14 cellular contexts compared by ENCODE assay signal in genomic region chr11:111846640-111847039, GRCh38. TPM values are rescaled to one million over a fixed set of nuclear protein-coding genes. Genes with fewer than 3 reads are reported as not detected.
DNase-seq lines count a peak whose midpoint lies in the region; ATAC-seq and TF ChIP-seq lines count a peak whose summit lies in the region.
"Had no signal": no experiment of that assay in that cellular context is flagged by ENCODE, and none has a peak within 500 bp of the region (broad histone marks: within the 10 kb centered on the region; RNA-seq: fewer than 3 reads in every experiment).

No MANE protein-coding gene starts in this region.

- H3K27me3 ChIP-seq in cardiac muscle cell (no peaks in the 10 kb centered on the region), uterus (no peaks in the 10 kb centered on the region)
- H3K27me3 ChIP-seq: suprapubic skin had no signal

- H3K4me1 ChIP-seq in cardiac muscle cell (ENCODE audit: low read depth) (peaks cover 10% of the 10 kb centered on the region), uterus (no peaks in the 10 kb centered on the region)
- H3K4me1 ChIP-seq: suprapubic skin had no signal

- ATAC-seq in Right ventricle myocardium superior (ENCODE audit: poor library complexity): no peak
- ATAC-seq in HG02798 (IDR thresholded peaks at IDR 0.05; ENCODE audit: poor library complexity, unreplicated experiment): no peak
- ATAC-seq: HCT116; natural killer cell treated with Interleukin-12 subunit alpha and Interleukin-12 subunit beta and Interleukin-15 and Interleukin-18, amount 100 ng/mL, for 72 hours had no signal

- H3K36me3 ChIP-seq in cardiac muscle cell (peaks cover 12% of the 10 kb centered on the region), uterus (no peaks in the 10 kb centered on the region)

- intact Hi-C loops in Right ventricle myocardium superior (cut with DNase I): no loop called here
- intact Hi-C loops in uterus (cut with DNase I; ENCODE audit: low total_unique reads): no loop called here
- intact Hi-C loops in posterior vena cava (cut with DNase I): loop anchor here (10.0 kb wide), 3 partner anchors 72 to 282 kb away; no protein-coding TSS in a partner anchor

- TF ChIP-seq CTCF in cardiac muscle cell (IDR thresholded peaks at IDR 0.05; ENCODE audit: low read depth, low read length) (no peak), uterus (IDR thresholded peaks at IDR 0.05) (no peak)

- H3K27ac ChIP-seq in cardiac muscle cell (peak overlapping the region; percentile 55), uterus (peak overlapping the region; percentile 64 to 69)
- H3K27ac ChIP-seq: RWPE1, suprapubic skin had no signal

- peak in 1 of 2 donors; percentile 75 for DNase-seq in cardiac muscle cell (ENCODE audit: low read depth in 1 of 2, low spot score in 1 of 2)
- DNase-seq in Right ventricle myocardium superior: no peak
- DNase-seq in amniotic epithelial cell (ENCODE audit: low read depth): peak; percentile 94
- DNase-seq in iPS-NIHi7 (ENCODE audit: extremely low spot score): peak; percentile 22
- peak; percentile 21 to 49 for DNase-seq in uterus
- DNase-seq in posterior vena cava (ENCODE audit: low spot score): no peak
- DNase-seq in NCI-H69 (lab: John Stamatoyannopoulos, UW): no peak
- DNase-seq: activated B cell treated with CpG ODN at 0.5 μM for 24 hours, GF-D8 had no signal

- H3K9me3 ChIP-seq in cardiac muscle cell (ENCODE audit: low read depth): no peaks in the 10 kb centered on the region
- no peaks in the 10 kb centered on the region for H3K9me3 ChIP-seq in uterus
- H3K9me3 ChIP-seq: suprapubic skin had no signal

- H3K4me3 ChIP-seq in cardiac muscle cell (no peak overlapping the region), uterus (no peak overlapping the region)
- H3K4me3 ChIP-seq: suprapubic skin had no signal

- TF ChIP-seq POLR2A in uterus (IDR thresholded peaks at IDR 0.05): no peak

RNA-seq across cellular contexts. Expression of gene ALG9, which starts 24.7 kb away (rescaled TPM):
- total RNA-seq in cardiac muscle cell (35.3 and 49.9 TPM in 2 replicates), Right ventricle myocardium superior (12.4 TPM), uterus (10 to 100 TPM; 23.6 to 60.2 (median 49.4) TPM), posterior vena cava (10 to 100 TPM; 21.8 to 23.8 TPM)
- 32.8 and 46.1 TPM in 2 replicates for polyA plus RNA-seq in cardiac muscle cell

RNA-seq across cellular contexts. Expression of gene FDXACB1, which starts 32.3 kb away (rescaled TPM):
- total RNA-seq in cardiac muscle cell (2.9 and 3.3 TPM in 2 replicates), Right ventricle myocardium superior (0.86 TPM), uterus (1 to 10 TPM in 3 of 4 donors, not detected in 1; 1.7 to 7.4 (median 3.3) TPM), posterior vena cava (1 to 10 TPM; 1.3 to 1.8 TPM)
- polyA plus RNA-seq in cardiac muscle cell: 4.9 and 5.5 TPM in 2 replicates

RNA-seq across cellular contexts. Expression of gene CFAP68, which starts 32.7 kb away (rescaled TPM):
- 24.5 and 33.0 TPM in 2 replicates for total RNA-seq in cardiac muscle cell
- polyA plus RNA-seq in cardiac muscle cell: 49.6 and 50.2 TPM in 2 replicates
- total RNA-seq in Right ventricle myocardium superior: 32.4 TPM
- total RNA-seq in uterus: 10 to 100 TPM in 1 of 4 donors, 1 to 10 TPM in 2, under 1 TPM in 1; 0.29 to 22.8 (median 4.2) TPM
- total RNA-seq in posterior vena cava: 1 to 10 TPM; 9.0 to 9.2 TPM

Comparison
In these comparisons a context has a peak if more than half of its experiments do, and no peak if none do; other contexts are left out.
1. DNase-seq: peak in amniotic epithelial cell (single experiment), iPS-NIHi7 (single experiment) and uterus (2 of 2); none in Right ventricle myocardium superior (single experiment), posterior vena cava (single experiment) and NCI-H69 (single experiment).
2. intact Hi-C loops: an anchor here in posterior vena cava (10.0 kb wide); none called in Right ventricle myocardium superior and uterus.